8 cellular contexts compared by ENCODE assay signal in the genomic region with DNA sequence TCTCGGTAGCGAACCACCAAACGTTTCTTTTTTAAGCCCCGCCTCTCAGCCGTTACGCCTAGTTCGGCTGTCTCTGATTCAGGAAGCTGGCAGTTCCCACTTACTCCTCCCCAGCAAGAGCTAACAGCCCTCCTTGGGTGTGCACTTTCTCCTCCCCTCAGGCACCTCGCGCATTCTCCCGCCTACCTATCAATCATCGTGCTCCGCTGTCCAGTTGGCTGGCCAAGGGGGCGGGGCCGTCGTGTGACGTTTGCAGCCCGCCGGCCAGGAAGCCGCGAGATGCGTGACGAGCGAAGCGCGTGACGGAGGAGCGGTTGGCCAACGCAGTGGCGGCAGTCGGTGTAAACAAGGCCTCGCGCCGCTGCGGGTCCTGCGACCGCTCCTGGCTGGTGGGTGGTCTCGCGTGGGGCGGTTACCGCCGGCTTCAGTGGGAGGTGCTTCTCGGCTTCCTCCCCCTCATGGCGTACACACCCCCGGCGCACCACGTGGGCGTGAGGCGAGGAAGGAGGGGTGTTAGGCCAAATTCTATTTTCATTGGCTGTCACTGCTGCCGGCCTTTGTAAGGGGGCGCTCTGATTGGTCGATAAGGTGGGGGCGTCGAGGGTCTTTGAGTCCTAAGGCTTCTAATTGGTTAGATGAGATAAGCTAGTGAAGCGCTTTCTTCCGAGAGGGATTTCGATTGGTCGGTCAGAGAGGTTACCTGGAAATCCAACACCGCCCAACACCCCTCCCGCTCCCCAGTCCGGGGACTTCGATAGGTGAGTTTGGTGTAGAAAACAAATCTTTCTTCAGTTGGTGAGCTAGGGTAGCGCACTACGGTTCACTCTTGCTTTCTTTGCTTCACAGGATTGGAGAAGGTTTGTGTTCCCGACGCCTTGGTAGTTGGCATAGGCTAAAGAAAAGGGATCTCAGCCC. TPM values are rescaled to one million over a fixed set of nuclear protein-coding genes. Genes with fewer than 3 reads are reported as not detected.
DNase-seq lines count a peak whose midpoint lies in the region; ATAC-seq and TF ChIP-seq lines count a peak whose summit lies in the region.

A gene (plus strand): TSS at position 242 of the 915 bp plus-strand sequence. CDS start 818 bp downstream, outside the sequence.
A gene (minus strand): TSS at position 414 of the 915 bp plus-strand sequence. CDS start 32,101 bp downstream, outside the sequence.

- DNase-seq in GM04503 (ENCODE audit: low read depth) = peak; percentile 98
- peak; percentile 100 for DNase-seq in HFFc6
- peak; percentile 100 for DNase-seq in NAMALWA (ENCODE audit: low spot score)
- peak; percentile 99 for DNase-seq in SK-MEL-5 (ENCODE audit: low read depth, low spot score)
- peak; percentile 99 for DNase-seq in activated naive CD4-positive, alpha-beta T cell treated with anti-CD3 and anti-CD28 coated beads, Interleukin-2, amount 10 ng/mL, durations not matched to agents 7 days and 5 days
- DNase-seq in neuronal stem cell (ENCODE audit: low spot score) = peak; percentile 99

- H3K18ac ChIP-seq in neuronal stem cell (ENCODE audit: low read length) = peak within 1 kb of the TSS; percentile 100

- TF ChIP-seq CTCF in HFFc6 (IDR thresholded peaks at IDR 0.05) (peak; percentile 42), gastroesophageal sphincter (IDR thresholded peaks at IDR 0.05) (peak in 1 of 4 experiments; percentile 29)

- peak within 1 kb of the TSS; percentile 93 for H2BK120ac ChIP-seq in neuronal stem cell (ENCODE audit: low read depth, low read length)

- no peaks in the 10 kb centered on the region for H3K9me3 Mint-ChIP-seq in HFFc6
- no peaks in the 10 kb centered on the region for H3K9me3 Mint-ChIP-seq in activated naive CD4-positive, alpha-beta T cell treated with anti-CD3 and anti-CD28 coated beads, Interleukin-2, amount 10 ng/mL, durations not matched to agents 7 days and 5 days

- H3K4ac ChIP-seq in neuronal stem cell (ENCODE audit: low read length) = no peak within 1 kb of the TSS

- H3K23ac ChIP-seq in neuronal stem cell (ENCODE audit: low read depth, low read length, poor library complexity) = peak within 1 kb of the TSS; percentile 98

- H4K8ac ChIP-seq in neuronal stem cell (ENCODE audit: low read depth, low read length) = peak within 1 kb of the TSS; percentile 86

- peak in 1 of 2 donors; percentile 13 for TF ChIP-seq POLR2A in gastroesophageal sphincter (IDR thresholded peaks at IDR 0.05)

- peak within 1 kb of the TSS; percentile 96 for H2AFZ ChIP-seq in neuronal stem cell (ENCODE audit: low read length)

- H3K27ac ChIP-seq in gastroesophageal sphincter (peak within 1 kb of the TSS; percentile 89 to 100 (median 98)), neuronal stem cell (replicated peaks; ENCODE audit: low read length) (peak within 1 kb of the TSS; percentile 98), subcutaneous abdominal adipose tissue (ENCODE audit: low read depth, low read length) (peak within 1 kb of the TSS; percentile 99)

- CTCF ChIA-PET in activated naive CD4-positive, alpha-beta T cell treated with anti-CD3 and anti-CD28 coated beads, Interleukin-2, amount 10 ng/mL, durations not matched to agents 7 days and 5 days (lab: Charles Lee) = interaction anchor here (0.9 to 2.5 kb wide), 14 partner anchors 10 to 194 kb away, joined by 3 to 9 read pairs (median 4); a partner anchor contains a TSS

- H4K91ac ChIP-seq in neuronal stem cell (ENCODE audit: low read depth, low read length, poor library complexity) = peak within 1 kb of the TSS; percentile 96

- peak within 1 kb of the TSS; percentile 91 for H3K4me2 ChIP-seq in neuronal stem cell (ENCODE audit: insufficient read depth, low read length, poor library complexity, severe bottlenecking)

- H2AK5ac ChIP-seq in neuronal stem cell (ENCODE audit: low read depth, low read length) = peak within 1 kb of the TSS; percentile 82

- in situ Hi-C loops in SK-MEL-5 (cut with HindIII; ENCODE audit: low pct_unique_long_range_greater_than_20kb, low sequenced_read_pairs) = no loop called here

- H3K27me3 Mint-ChIP-seq in HFFc6 (ENCODE audit: insufficient read depth) = no peaks in the 10 kb centered on the region; the same call in 1 of the 2 replicates
- H3K27me3 Mint-ChIP-seq in activated naive CD4-positive, alpha-beta T cell treated with anti-CD3 and anti-CD28 coated beads, Interleukin-2, amount 10 ng/mL, durations not matched to agents 7 days and 5 days = no peaks in the 10 kb centered on the region

- H3K36me3 ChIP-seq in gastroesophageal sphincter = peaks cover 0 to 30% of the 10 kb centered on the region in 2 donors
- H3K36me3 ChIP-seq in neuronal stem cell (replicated peaks in 1 of 2; ENCODE audit: control insufficient read depth in 2 of 2, insufficient read depth in 2 of 2, low read length in 2 of 2) = peaks cover 13 to 39% of the 10 kb centered on the region in 2 donors
- H3K36me3 ChIP-seq in subcutaneous abdominal adipose tissue (ENCODE audit: control insufficient read depth in 5 of 5, insufficient read depth in 5 of 5, low read length in 5 of 5) = peaks cover 0 to 30% (median 25%) of the 10 kb centered on the region in 5 donors

- H3K9ac ChIP-seq in neuronal stem cell (ENCODE audit: low read depth, low read length, poor library complexity) (peak within 1 kb of the TSS; percentile 94), subcutaneous abdominal adipose tissue (ENCODE audit: low read length in 5 of 5) (peak within 1 kb of the TSS; percentile 88 to 96 (median 93))

- peak within 1 kb of the TSS; percentile 100 for H2BK12ac ChIP-seq in neuronal stem cell (ENCODE audit: low read length)

- ATAC-seq in gastroesophageal sphincter = peak; percentile 95

- TF ChIP-seq EP300 in gastroesophageal sphincter (IDR thresholded peaks at IDR 0.05) = peak; percentile 24

- peak within 1 kb of the TSS; percentile 97 for H3K4me3 Mint-ChIP-seq in HFFc6
- H3K4me3 Mint-ChIP-seq in activated naive CD4-positive, alpha-beta T cell treated with anti-CD3 and anti-CD28 coated beads, Interleukin-2, amount 10 ng/mL, durations not matched to agents 7 days and 5 days = peak within 1 kb of the TSS; percentile 87

- H3K36me3 Mint-ChIP-seq in HFFc6 (ENCODE audit: low read depth) = 0 out of 2 replicates have a peak, but pooled peaks cover 6% of the 10 kb centered on the region
- peaks cover 48% of the 10 kb centered on the region for H3K36me3 Mint-ChIP-seq in activated naive CD4-positive, alpha-beta T cell treated with anti-CD3 and anti-CD28 coated beads, Interleukin-2, amount 10 ng/mL, durations not matched to agents 7 days and 5 days

- H2BK5ac ChIP-seq in neuronal stem cell (ENCODE audit: low read length) = peak within 1 kb of the TSS; percentile 96

- H3K27me3 ChIP-seq in gastroesophageal sphincter (no peaks in the 10 kb centered on the region), neuronal stem cell (ENCODE audit: control insufficient read depth in 3 of 3, insufficient read depth in 3 of 3, low read depth in 1 of 3, low read length in 3 of 3) (no peaks in the 10 kb centered on the region), subcutaneous abdominal adipose tissue (ENCODE audit: control insufficient read depth in 5 of 5, insufficient read depth in 4 of 5, low read length in 5 of 5) (no peaks in the 10 kb centered on the region)

- H2BK15ac ChIP-seq in neuronal stem cell (ENCODE audit: low read length) = peak within 1 kb of the TSS; percentile 87

- H3K4me1 ChIP-seq in gastroesophageal sphincter = peaks cover 0 to 29% (median 10%) of the 10 kb centered on the region in 3 donors
- H3K4me1 ChIP-seq in neuronal stem cell (ENCODE audit: control insufficient read depth in 2 of 2, insufficient read depth in 1 of 2, low read depth in 1 of 2, low read length in 2 of 2) = peaks cover 4 to 8% of the 10 kb centered on the region in 2 donors
- peaks cover 4 to 44% (median 32%) of the 10 kb centered on the region in 5 donors for H3K4me1 ChIP-seq in subcutaneous abdominal adipose tissue (ENCODE audit: control insufficient read depth in 5 of 5, insufficient read depth in 5 of 5, low read length in 5 of 5)

- H3K79me1 ChIP-seq in neuronal stem cell (ENCODE audit: low read depth, low read length) = no peaks in the 10 kb centered on the region

- peak within 1 kb of the TSS; percentile 97 for H3K14ac ChIP-seq in neuronal stem cell (ENCODE audit: low read length)

- peak within 1 kb of the TSS; percentile 99 for H3K27ac Mint-ChIP-seq in HFFc6
- peak within 1 kb of the TSS; percentile 99 for H3K27ac Mint-ChIP-seq in activated naive CD4-positive, alpha-beta T cell treated with anti-CD3 and anti-CD28 coated beads, Interleukin-2, amount 10 ng/mL, durations not matched to agents 7 days and 5 days

- H3K9me3 ChIP-seq in gastroesophageal sphincter (no peaks in the 10 kb centered on the region), neuronal stem cell (replicated peaks in 1 of 2; ENCODE audit: control insufficient read depth in 2 of 2, insufficient read depth in 1 of 2, low read depth in 1 of 2, low read length in 2 of 2) (no peaks in the 10 kb centered on the region), subcutaneous abdominal adipose tissue (ENCODE audit: control insufficient read depth in 5 of 5, low read length in 5 of 5) (no peaks in the 10 kb centered on the region)

- peak within 1 kb of the TSS; percentile 62 to 63 for H3K4me3 ChIP-seq in gastroesophageal sphincter
- peak within 1 kb of the TSS; percentile 75 to 88 for H3K4me3 ChIP-seq in neuronal stem cell (ENCODE audit: low read length in 2 of 2)
- H3K4me3 ChIP-seq in subcutaneous abdominal adipose tissue (ENCODE audit: low read depth in 1 of 5, low read length in 5 of 5) = peak within 1 kb of the TSS; percentile 90 to 96 (median 94)

- peaks cover 17% of the 10 kb centered on the region for H3K4me1 Mint-ChIP-seq in HFFc6 (ENCODE audit: low read depth)
- H3K4me1 Mint-ChIP-seq in activated naive CD4-positive, alpha-beta T cell treated with anti-CD3 and anti-CD28 coated beads, Interleukin-2, amount 10 ng/mL, durations not matched to agents 7 days and 5 days = peaks cover 36% of the 10 kb centered on the region

- WGBS in gastroesophageal sphincter (ENCODE audit: low coverage in 1 of 2), 2 donors = 0 to 4% methylated on average over 4 to 8 of the region's 65 CpGs
- WGBS in neuronal stem cell (ENCODE audit: extremely low coverage in 2 of 2, insufficient read length in 2 of 2, insufficient replicate concordance in 1 of 2), 2 donors = no CpG with 5 or more reads among the region's 65 CpGs

RNA-seq across cellular contexts. Expression of the first gene that starts in this region (rescaled TPM):
- total RNA-seq in HFFc6 (2021; fragmentation: NEBNext Ultra II Directional; extraction: Animal tissue kit (Norgen Biotek cat#: 25700)) = 10 to 100 TPM; 28.1 to 36.3 (median 32.1) TPM
- total RNA-seq in SK-MEL-5 (2014; rRNA removed; shearing (Covaris generic)) = 43.7 and 49.5 TPM in 2 replicates
- polyA plus RNA-seq in SK-MEL-5 (2015; cell fraction: cytosol; rRNA removed) = 44.4 and 60.6 TPM in 2 replicates
- polyA plus RNA-seq in SK-MEL-5 (2015; cell fraction: nucleus; rRNA removed) = 32.9 and 64.7 TPM in 2 replicates
- 10 to 100 TPM; 58.0 to 81.6 (median 71.6) TPM for total RNA-seq in gastroesophageal sphincter
- polyA plus RNA-seq in neuronal stem cell (2013, experiment 1 of 2) = 31.3 TPM
- polyA plus RNA-seq in neuronal stem cell (2013, experiment 2 of 2) = 30.9 TPM

RNA-seq across cellular contexts. Expression of the second gene that starts in this region (rescaled TPM):
- under 1 TPM; 0.26 to 0.85 (median 0.49) TPM for total RNA-seq in HFFc6 (2021; fragmentation: NEBNext Ultra II Directional; extraction: Animal tissue kit (Norgen Biotek cat#: 25700))
- total RNA-seq in SK-MEL-5 (2014; rRNA removed; shearing (Covaris generic)) = 2.5 and 2.6 TPM in 2 replicates
- 3.2 and 3.8 TPM in 2 replicates for polyA plus RNA-seq in SK-MEL-5 (2015; cell fraction: cytosol; rRNA removed)
- polyA plus RNA-seq in SK-MEL-5 (2015; cell fraction: nucleus; rRNA removed) = not detected in 2 replicates
- 10 to 100 TPM in 1 of 4 donors, 1 to 10 TPM in 1, under 1 TPM in 1, not detected in 1; 0.81 to 10.4 (median 5.0) TPM for total RNA-seq in gastroesophageal sphincter
- 1.2 TPM for polyA plus RNA-seq in neuronal stem cell (2013, experiment 1 of 2)
- polyA plus RNA-seq in neuronal stem cell (2013, experiment 2 of 2) = 0.97 TPM

Comparison
In these comparisons a context has a peak if more than half of its experiments do, and no peak if none do; other contexts are left out.
1. Peak in every context shown above with its lines: DNase-seq, ATAC-seq, H3K4me3 ChIP-seq and H3K27ac ChIP-seq.